Comparison of ENCODE assay signal across 22 cellular contexts in genomic region chr9:88628114-88628513, GRCh38.
DNase-seq lines count a peak whose midpoint lies in the region; ATAC-seq, FAIRE-seq and TF ChIP-seq lines count a peak whose summit lies in the region.
"Had no signal": no experiment of that assay in that cellular context is flagged by ENCODE, and none has a peak within 500 bp of the region (broad histone marks: within the 10 kb centered on the region; RNA-seq: fewer than 3 reads in every experiment).

No MANE protein-coding gene starts in this region.

- H3K4me2 ChIP-seq in IMR-90 (ENCODE audit: low read depth, low read length): no peak overlapping the region
- H3K4me2 ChIP-seq: PC-9 had no signal

- H3K27ac ChIP-seq in IMR-90 (ENCODE audit: insufficient read depth, low read length): no peak overlapping the region
- no peak overlapping the region for H3K27ac ChIP-seq in pancreas
- H3K27ac ChIP-seq: PC-9 had no signal

- 0 out of 2 replicates have a peak overlapping the region, but pooled peaks have one; percentile 8 for H2BK20ac ChIP-seq in IMR-90 (ENCODE audit: low read depth, low read length)

- H3K79me1 ChIP-seq in IMR-90 (ENCODE audit: low read depth in 1 of 2, low read length in 2 of 2): no peaks in the 10 kb centered on the region

- in situ Hi-C loops in IMR-90 (cut with MboI; ENCODE audit: low sequenced_read_pairs): no loop called here

- H3K4me3 ChIP-seq in IMR-90 (ENCODE audit: insufficient read depth, low read depth, low read length) (no peak overlapping the region), pancreas (no peak overlapping the region)
- H3K4me3 ChIP-seq: HAP-1, PC-9 had no signal

- H3K27me3 ChIP-seq in IMR-90 (ENCODE audit: control insufficient read depth, insufficient read depth, low read length) (no peaks in the 10 kb centered on the region), pancreas (no peaks in the 10 kb centered on the region)

- no peak overlapping the region for H2AK9ac ChIP-seq in IMR-90 (replicated peaks; ENCODE audit: low read depth, low read length, poor library complexity)

- no peak overlapping the region; the same call in 1 of the 2 replicates for H3K18ac ChIP-seq in IMR-90 (ENCODE audit: low read depth, low read length)

- CTCF ChIA-PET in IMR-90 (lab: Yijun Ruan, JAX): interaction anchor here (1.3 kb wide), 1 partner anchor 14 kb away, joined by 3 read pairs; no protein-coding TSS in a partner anchor

- no TSS peak for BruUV-seq in IMR-90 (replicated peaks; lab: Mats Ljungman, UMichigan)

- H3K14ac ChIP-seq in IMR-90 (replicated peaks; ENCODE audit: low read depth, low read length): no peak overlapping the region

- ATAC-seq in IMR-90 (ENCODE audit: low read depth) (no peak), pancreas (no peak)

- H3K36me3 ChIP-seq in IMR-90 (ENCODE audit: control insufficient read depth, insufficient read depth, low read length) (no peaks in the 10 kb centered on the region), pancreas (no peaks in the 10 kb centered on the region)
- H3K36me3 ChIP-seq: HAP-1 had no signal

- H3K9me1 ChIP-seq in IMR-90 (ENCODE audit: insufficient read depth, low read length): peaks cover 4% of the 10 kb centered on the region; the same call in 1 of the 2 replicates

- TF ChIP-seq CTCF in IMR-90 (conservative IDR thresholded peaks at IDR 0.05; ENCODE audit: low read depth, low read length) (no peak), pancreas (IDR thresholded peaks at IDR 0.05) (no peak)

- FAIRE-seq in G401.6 (lab: Jason Lieb, UNC) (peak; percentile 42), pancreas (lab: Jason Lieb, UNC) (peak; percentile 26), HTR-8/SVneo (lab: Jason Lieb, UNC) (no peak)

- no peak overlapping the region for H3K56ac ChIP-seq in IMR-90 (ENCODE audit: extremely low read depth, insufficient read depth, low read length)

- DNase-seq in IMR-90 (no peak), fibroblast of gingiva (ENCODE audit: low read depth) (peak; percentile 35), pancreas (no peak), foreskin melanocyte (no peak), CD1c-positive myeloid dendritic cell (ENCODE audit: extremely low spot score) (no peak), HTR-8/SVneo (ENCODE audit: insufficient read length, low spot score) (no peak), cerebellar nuclear complex (lab: John Stamatoyannopoulos, UW) (no peak)
- DNase-seq: CD4-positive, CD25-positive, alpha-beta regulatory T cell; DMS153; DND-41; GOT3; Karpas-422; NCI-H1092; NCI-H1417 treated with DMSO at 0.1 percent for 48 hours; NCI-H1694 treated with DMSO at 0.1 percent for 48 hours; NCI-H2081; NCI-H2227 treated with DMSO at 0.1 percent for 48 hours; NCI-H526 treated with DMSO at 0.1 percent for 48 hours; PC-9; Right ventricle myocardium superior had no signal

- H3K4me1 ChIP-seq in IMR-90 (ENCODE audit: control insufficient read depth, insufficient read depth, low read length): peaks cover 2% of the 10 kb centered on the region
- no peaks in the 10 kb centered on the region for H3K4me1 ChIP-seq in pancreas
- H3K4me1 ChIP-seq: HAP-1 had no signal

- H2BK15ac ChIP-seq in IMR-90 (ENCODE audit: low read depth, low read length): no peak overlapping the region

- no peak overlapping the region for H4K91ac ChIP-seq in IMR-90 (ENCODE audit: insufficient read depth, low read depth, low read length)

- no peak overlapping the region for H2AFZ ChIP-seq in IMR-90 (replicated peaks; ENCODE audit: low read length, poor library complexity)
- H2AFZ ChIP-seq: PC-9 had no signal

- no peak overlapping the region for H3K4ac ChIP-seq in IMR-90 (ENCODE audit: low read depth, low read length)

- H3K23ac ChIP-seq in IMR-90 (ENCODE audit: low read depth, low read length): no peak overlapping the region

- WGBS in IMR-90 (ENCODE audit: extremely low coverage in 2 of 2, insufficient read length in 1 of 2), 2 experiments: no CpG with 5 or more reads among the region's 2 CpGs
- 88 to 94% methylated on average over 2 of the region's 2 CpGs for WGBS in pancreas, 2 donors

- H4K8ac ChIP-seq in IMR-90 (ENCODE audit: low read depth in 2 of 2, low read length in 2 of 2): no peak overlapping the region

- intact Hi-C loops in IMR-90 (cut with micrococcal nuclease): no loop called here
- intact Hi-C loops in pancreas (cut with DNase I): no loop called here

- no peak for TF ChIP-seq RAD21 in IMR-90 (IDR thresholded peaks at IDR 0.05; ENCODE audit: low read length)

- 0 out of 2 replicates have a peak, but pooled peaks cover 2% of the 10 kb centered on the region for H3K9me3 ChIP-seq in IMR-90 (ENCODE audit: control insufficient read depth, insufficient read depth, low read length)
- H3K9me3 ChIP-seq in pancreas: no peaks in the 10 kb centered on the region
- H3K9me3 ChIP-seq: HAP-1 had no signal

- TF ChIP-seq POLR2A in IMR-90 (IDR thresholded peaks at IDR 0.05; ENCODE audit: low read depth, low read length): no peak

- POLR2A ChIA-PET in IMR-90 (lab: Charles Lee; ENCODE audit: unreplicated experiment): no interaction called here

- H4K20me1 ChIP-seq in IMR-90 (ENCODE audit: insufficient read depth, low read length): no peaks in the 10 kb centered on the region

- H3K9ac ChIP-seq in IMR-90 (ENCODE audit: low read depth, low read length): no peak overlapping the region

- H4K5ac ChIP-seq in IMR-90 (ENCODE audit: low read depth, low read length): no peak overlapping the region

- no peak overlapping the region for H2BK120ac ChIP-seq in IMR-90 (ENCODE audit: low read depth, low read length)

- H2BK5ac ChIP-seq in IMR-90 (ENCODE audit: low read depth, low read length, poor library complexity, severe bottlenecking): no peak overlapping the region

- dilution Hi-C loops in IMR-90 (cut with HindIII; ENCODE audit: low sequenced_read_pairs, unreplicated experiment): loop anchor here (25.0 kb wide), 1 partner anchor 359 kb away; the partner anchor contains the start of gene S1PR3

- H2AK5ac ChIP-seq in IMR-90 (ENCODE audit: low read depth, low read length): no peak overlapping the region

TF ChIP-seq in IMR-90, 13 proteins besides CTCF, POLR2A, EP300 and RAD21:
- no peak for TF ChIP-seq MXI1 (IDR thresholded peaks at IDR 0.05; ENCODE audit: borderline replicate concordance, low read depth, low read length)
- TF ChIP-seq RCOR1 (IDR thresholded peaks at IDR 0.05; ENCODE audit: insufficient replicate concordance, low read length): no peak
- no peak for TF ChIP-seq MAFK (IDR thresholded peaks at IDR 0.05; ENCODE audit: low read depth, low read length)
- no peak for TF ChIP-seq RFX5 (IDR thresholded peaks at IDR 0.05; ENCODE audit: low read depth, low read length)
- TF ChIP-seq NFE2L2 (IDR thresholded peaks at IDR 0.05; ENCODE audit: low read depth, low read length): no peak
- TF ChIP-seq BHLHE40 (IDR thresholded peaks at IDR 0.05; ENCODE audit: low read depth, low read length): no peak
- TF ChIP-seq CEBPB (IDR thresholded peaks at IDR 0.05; ENCODE audit: low read depth, low read length): no peak
- no peak for TF ChIP-seq CHD1 (IDR thresholded peaks at IDR 0.05; ENCODE audit: low read depth, low read length)
- TF ChIP-seq SMC3 (IDR thresholded peaks at IDR 0.05; ENCODE audit: low read depth, low read length): no peak
- no peak for TF ChIP-seq FOS (IDR thresholded peaks at IDR 0.05; ENCODE audit: low read depth, low read length)
